Comparison of ENCODE assay signal across 1 cellular context in genomic region chr10:78222096-78222790, GRCh38.
TF ChIP-seq lines count a peak whose summit lies in the region.

No MANE protein-coding gene starts in this region.

TF ChIP-seq in HepG2, 621 proteins besides CTCF, POLR2A, EP300 and RAD21 (continued from another document):
- TF ChIP-seq HIC2 (CRISPR knock-in tag; IDR thresholded peaks at IDR 0.05; ENCODE audit: low read depth), result no peak
